ENCODE assay signal across 27 cellular contexts in genomic region chr9:33964369-33964768, GRCh38.
"Had no signal": no experiment of that assay in that cellular context is flagged by ENCODE, and none has a peak within 500 bp of the region (broad histone marks: within the 10 kb centered on the region; RNA-seq: fewer than 3 reads in every experiment).

No MANE protein-coding gene starts in this region.

- H3K27ac Mint-ChIP-seq: activated CD4-positive, alpha-beta memory T cell treated with anti-CD3 and anti-CD28 coated beads, Interleukin-2, amount 10 ng/mL, durations not matched to agents 7 days and 5 days; activated CD4-positive, alpha-beta T cell treated with anti-CD3 and anti-CD28 coated beads, Interleukin-2, amount 10 ng/mL, durations not matched to agents 7 days and 5 days; activated naive CD8-positive, alpha-beta T cell treated with anti-CD3 and anti-CD28 coated beads for 36 hours; activated naive CD8-positive, alpha-beta T cell treated with anti-CD3 and anti-CD28 coated beads, Interleukin-2, amount 50 U/mL, for 24 hours; activated T-helper 1 cell treated with anti-CD3 and anti-CD28 coated beads, Interleukin-12 subunit alpha, Interleukin-12 subunit beta, Interleukin-2, Interleukin-4 antibody, amounts not matched to agents 30 ng/mL and 10 ng/mL and 1 ng/mL, durations not matched to agents 14 hours and 24 hours and 36 hours had no signal

- H3K27ac ChIP-seq: adrenal gland, body of pancreas, colonic mucosa, dorsolateral prefrontal cortex, esophagus muscularis mucosa, foreskin keratinocyte, gastrocnemius medialis, heart right ventricle had no signal

- H3K9me3 Mint-ChIP-seq: activated CD4-positive, alpha-beta memory T cell treated with anti-CD3 and anti-CD28 coated beads, Interleukin-2, amount 10 ng/mL, durations not matched to agents 7 days and 5 days; activated CD4-positive, alpha-beta T cell treated with anti-CD3 and anti-CD28 coated beads, Interleukin-2, amount 10 ng/mL, durations not matched to agents 7 days and 5 days; activated naive CD8-positive, alpha-beta T cell treated with anti-CD3 and anti-CD28 coated beads for 36 hours; activated naive CD8-positive, alpha-beta T cell treated with anti-CD3 and anti-CD28 coated beads, Interleukin-2, amount 50 U/mL, for 24 hours; activated T-helper 1 cell treated with anti-CD3 and anti-CD28 coated beads, Interleukin-12 subunit alpha, Interleukin-12 subunit beta, Interleukin-2, Interleukin-4 antibody, amounts not matched to agents 30 ng/mL and 10 ng/mL and 1 ng/mL, durations not matched to agents 14 hours and 24 hours and 36 hours had no signal

- H3K9me3 ChIP-seq: adrenal gland, body of pancreas, colonic mucosa, esophagus muscularis mucosa, gastrocnemius medialis, heart right ventricle had no signal

- DNase-seq: activated CD4-positive, alpha-beta memory T cell treated with anti-CD3 and anti-CD28 coated beads, Interleukin-2, amount 10 ng/mL, durations not matched to agents 7 days and 5 days; activated CD4-positive, alpha-beta T cell treated with anti-CD3 and anti-CD28 coated beads for 1 hour; activated CD4-positive, alpha-beta T cell treated with anti-CD3 and anti-CD28 coated beads for 4 hours; activated CD4-positive, alpha-beta T cell treated with anti-CD3 and anti-CD28 coated beads, Interleukin-2, amount 10 ng/mL, durations not matched to agents 7 days and 5 days; activated CD4-positive, alpha-beta T cell treated with anti-CD3 and anti-CD28 coated beads, Interleukin-2, amount 50 U/mL, for 4 hours; activated gamma-delta T cell; activated naive CD4-positive, alpha-beta T cell; activated naive CD4-positive, alpha-beta T cell treated with anti-CD3 and anti-CD28 coated beads, Interleukin-2, amount 50 U/mL, for 16 hours; activated naive CD8-positive, alpha-beta T cell treated with anti-CD3 and anti-CD28 coated beads for 36 hours; activated naive CD8-positive, alpha-beta T cell treated with anti-CD3 and anti-CD28 coated beads, Interleukin-2, amount 50 U/mL, for 24 hours; activated T-cell treated with anti-CD3 and anti-CD28 coated beads, Interleukin-2, amount 50 U/mL, for 1 hour; activated T-cell treated with anti-CD3 and anti-CD28 coated beads, Interleukin-2, amount 50 U/mL, for 48 hours; adrenal gland; aorta; body of pancreas; central memory CD4-positive, alpha-beta T cell; cerebellar nuclear complex; colonic mucosa; dorsolateral prefrontal cortex; effector memory CD4-positive, alpha-beta T cell; foreskin keratinocyte; gastrocnemius medialis; glutamatergic neuron; heart right ventricle; T-helper 2 cell had no signal

- H3K36me3 ChIP-seq: adrenal gland, colonic mucosa had no signal

- H3K4me1 Mint-ChIP-seq: activated CD4-positive, alpha-beta memory T cell treated with anti-CD3 and anti-CD28 coated beads, Interleukin-2, amount 10 ng/mL, durations not matched to agents 7 days and 5 days; activated CD4-positive, alpha-beta T cell treated with anti-CD3 and anti-CD28 coated beads, Interleukin-2, amount 10 ng/mL, durations not matched to agents 7 days and 5 days had no signal

- H3K4me3 Mint-ChIP-seq: activated CD4-positive, alpha-beta memory T cell treated with anti-CD3 and anti-CD28 coated beads, Interleukin-2, amount 10 ng/mL, durations not matched to agents 7 days and 5 days; activated CD4-positive, alpha-beta T cell treated with anti-CD3 and anti-CD28 coated beads, Interleukin-2, amount 10 ng/mL, durations not matched to agents 7 days and 5 days; activated naive CD8-positive, alpha-beta T cell treated with anti-CD3 and anti-CD28 coated beads for 36 hours; activated naive CD8-positive, alpha-beta T cell treated with anti-CD3 and anti-CD28 coated beads, Interleukin-2, amount 50 U/mL, for 24 hours; activated T-helper 1 cell treated with anti-CD3 and anti-CD28 coated beads, Interleukin-12 subunit alpha, Interleukin-12 subunit beta, Interleukin-2, Interleukin-4 antibody, amounts not matched to agents 30 ng/mL and 10 ng/mL and 1 ng/mL, durations not matched to agents 14 hours and 24 hours and 36 hours had no signal

- H3K4me1 ChIP-seq: adrenal gland, colonic mucosa, esophagus muscularis mucosa, foreskin keratinocyte, gastrocnemius medialis, heart right ventricle had no signal

- ATAC-seq: activated naive CD8-positive, alpha-beta T cell treated with anti-CD3 and anti-CD28 coated beads, Interleukin-2, amount 50 U/mL, for 24 hours; body of pancreas; foreskin keratinocyte; gastrocnemius medialis; heart right ventricle had no signal

- H3K27me3 Mint-ChIP-seq: activated CD4-positive, alpha-beta memory T cell treated with anti-CD3 and anti-CD28 coated beads, Interleukin-2, amount 10 ng/mL, durations not matched to agents 7 days and 5 days; activated CD4-positive, alpha-beta T cell treated with anti-CD3 and anti-CD28 coated beads, Interleukin-2, amount 10 ng/mL, durations not matched to agents 7 days and 5 days; activated naive CD8-positive, alpha-beta T cell treated with anti-CD3 and anti-CD28 coated beads for 36 hours; activated naive CD8-positive, alpha-beta T cell treated with anti-CD3 and anti-CD28 coated beads, Interleukin-2, amount 50 U/mL, for 24 hours had no signal

- H3K27me3 ChIP-seq: adrenal gland, body of pancreas, colonic mucosa, dorsolateral prefrontal cortex, esophagus muscularis mucosa, foreskin keratinocyte, gastrocnemius medialis, heart right ventricle had no signal

- H3K4me3 ChIP-seq: adrenal gland, body of pancreas, colonic mucosa, dorsolateral prefrontal cortex, esophagus muscularis mucosa, gastrocnemius medialis, heart right ventricle had no signal
